8 cellular contexts compared by ENCODE assay signal in the genomic region with DNA sequence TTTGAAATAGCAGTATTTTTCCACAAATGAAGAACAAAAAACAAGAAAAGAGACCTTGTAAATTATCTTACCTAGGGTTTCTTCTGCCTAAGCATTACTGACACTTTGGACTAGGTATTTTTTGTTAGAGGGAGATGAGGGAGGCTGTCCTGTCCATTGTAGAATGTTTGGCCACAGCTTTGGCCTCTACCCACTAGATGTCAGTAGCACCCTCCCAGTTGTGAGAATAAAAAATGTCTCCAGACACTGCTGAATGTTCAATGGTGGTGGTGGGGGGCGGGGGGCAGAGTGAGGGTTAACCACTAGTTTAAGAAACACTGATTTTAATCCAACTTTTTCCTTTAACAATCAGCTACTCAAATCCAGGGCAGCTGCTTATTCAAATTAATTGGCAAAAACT. TPM values are rescaled to one million over a fixed set of nuclear protein-coding genes. Genes with fewer than 3 reads are reported as not detected.
DNase-seq lines count a peak whose midpoint lies in the region; ATAC-seq and TF ChIP-seq lines count a peak whose summit lies in the region.

No MANE protein-coding gene starts in this region.

- H3K4me1 Mint-ChIP-seq in WTC11: no peaks in the 10 kb centered on the region

- H3K27ac ChIP-seq in AG04450 (ENCODE audit: low read depth, low read length): no peak overlapping the region

- POLR2A ChIA-PET in AG04450 (lab: Yijun Ruan, JAX) (interaction anchor here (0.6 kb wide), 1 partner anchor 1751 kb away, joined by 4 read pairs; no protein-coding TSS in a partner anchor), WTC11 (lab: Charles Lee) (no interaction called here)

- TF ChIP-seq CTCF in AG04450 (IDR thresholded peaks at IDR 0.05; ENCODE audit: low read depth, low read length): peak; percentile 59
- TF ChIP-seq CTCF in WTC11 (IDR thresholded peaks at IDR 0.05): no peak

- no peak overlapping the region for H3K4me3 Mint-ChIP-seq in WTC11

- no peak overlapping the region for H3K4me3 ChIP-seq in AG04450 (ENCODE audit: low read depth, low read length)

- DNase-seq in AG04450 (ENCODE audit: low read depth, low spot score) (no peak), WTC11 (ENCODE audit: low spot score) (no peak), left kidney (ENCODE audit: low read depth, low spot score) (peak; percentile 51), NCI-H2171 (lab: John Stamatoyannopoulos, UW) (no peak), NCI-H2029 treated with DMSO at 0.1 percent for 48 hours (lab: John Stamatoyannopoulos, UW) (no peak), NCI-H1105 (lab: John Stamatoyannopoulos, UW) (no peak)

- H3K27ac Mint-ChIP-seq in WTC11: no peak overlapping the region

- H3K27me3 Mint-ChIP-seq in WTC11 (ENCODE audit: low read depth): no peaks in the 10 kb centered on the region

- H3K27me3 ChIP-seq in AG04450 (ENCODE audit: control insufficient read depth, insufficient read depth, low read length): no peaks in the 10 kb centered on the region

- H3K36me3 Mint-ChIP-seq in WTC11: peaks cover 74% of the 10 kb centered on the region

- H3K9me3 ChIP-seq in AG04450 (ENCODE audit: control insufficient read depth, insufficient read depth, low read length): no peaks in the 10 kb centered on the region

- ATAC-seq in GM18858 (IDR thresholded peaks at IDR 0.05; ENCODE audit: unreplicated experiment) (peak; percentile 76), HG03095 (IDR thresholded peaks at IDR 0.05; ENCODE audit: unreplicated experiment) (peak; percentile 79), WTC11 (peak; percentile 67)

- H3K9me3 Mint-ChIP-seq in WTC11: peaks cover 3% of the 10 kb centered on the region; the same call in 1 of the 2 replicates

- CTCF ChIA-PET in AG04450 (lab: Charles Lee) (interaction anchor here (0.6 to 2.8 kb wide), 11 partner anchors 13 to 610 kb away, joined by 3 to 15 read pairs (median 3); no protein-coding TSS in a partner anchor), WTC11 (lab: Charles Lee) (interaction anchor here (0.6 kb wide), 1 partner anchor 9 kb away, joined by 3 read pairs; no protein-coding TSS in a partner anchor)

TF ChIP-seq in WTC11, 78 proteins besides CTCF, POLR2A, EP300 and RAD21:
- TF ChIP-seq, protein P1, sequence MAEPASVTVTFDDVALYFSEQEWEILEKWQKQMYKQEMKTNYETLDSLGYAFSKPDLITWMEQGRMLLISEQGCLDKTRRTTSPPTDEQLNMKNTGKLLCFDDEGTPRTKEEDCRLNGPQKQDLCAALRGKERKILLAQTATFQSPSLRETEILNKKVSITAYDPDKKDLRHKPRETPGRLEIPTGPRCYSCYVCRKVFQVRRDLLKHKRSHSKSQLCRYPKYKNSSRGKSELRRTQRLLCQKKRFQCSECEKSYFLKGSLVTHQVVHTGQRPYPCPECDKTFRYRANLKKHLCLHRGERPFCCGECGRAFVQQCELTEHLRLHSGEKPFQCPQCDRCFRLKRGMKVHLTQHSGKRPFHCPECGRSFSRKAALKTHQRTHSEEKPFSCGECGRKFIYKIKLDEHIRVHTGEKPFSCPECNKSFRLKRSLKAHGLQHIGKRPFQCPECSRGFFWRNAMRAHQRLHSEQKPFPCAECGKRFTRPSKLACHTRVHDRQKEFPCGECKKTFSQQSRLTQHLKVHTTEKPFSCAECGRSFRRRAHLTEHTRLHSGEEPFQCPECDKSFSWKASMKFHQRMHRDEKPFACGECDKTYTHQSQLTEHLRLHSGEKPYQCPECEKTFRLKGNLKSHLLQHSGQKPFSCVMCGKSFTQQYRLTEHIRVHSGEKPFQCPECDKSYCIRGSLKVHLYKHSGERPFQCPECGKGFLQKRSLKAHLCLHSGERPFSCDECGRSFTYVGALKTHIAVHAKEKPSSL (CRISPR knock-in tag; conservative IDR thresholded peaks at IDR 0.05): no peak
- TF ChIP-seq ZNF138 (CRISPR knock-in tag; conservative IDR thresholded peaks at IDR 0.05): no peak
- no peak for TF ChIP-seq JUN (CRISPR knock-in tag; IDR thresholded peaks at IDR 0.05)
- no peak for TF ChIP-seq OVOL2 (CRISPR knock-in tag; IDR thresholded peaks at IDR 0.05; ENCODE audit: borderline replicate concordance)

RNA-seq across cellular contexts. Expression of a gene that starts 25.8 kb away (rescaled TPM):
- polyA plus RNA-seq in AG04450 (2011; rRNA removed): 19.7 and 27.1 TPM in 2 replicates
- 23.9 and 33.6 TPM in 2 replicates for polyA minus RNA-seq in AG04450 (2011; rRNA and poly(A)+ RNA removed)
- 38.7 to 44.6 TPM (median 40.7 TPM) in 3 replicates for total RNA-seq in WTC11 (2021)

RNA-seq across cellular contexts. Expression of a gene that starts 56.5 kb away (rescaled TPM):
- 73.2 and 82.0 TPM in 2 replicates for polyA plus RNA-seq in AG04450 (2011; rRNA removed)
- 42.0 and 69.2 TPM in 2 replicates for polyA minus RNA-seq in AG04450 (2011; rRNA and poly(A)+ RNA removed)
- total RNA-seq in WTC11 (2021): 91.8 to 114 TPM (median 97.9 TPM) in 3 replicates

RNA-seq across cellular contexts. Expression of a gene that starts 56.6 kb away (rescaled TPM):
- polyA plus RNA-seq in AG04450 (2011; rRNA removed): 17.2 and 25.0 TPM in 2 replicates
- polyA minus RNA-seq in AG04450 (2011; rRNA and poly(A)+ RNA removed): 10.0 and 13.7 TPM in 2 replicates
- 17.7 to 20.8 TPM (median 18.2 TPM) in 3 replicates for total RNA-seq in WTC11 (2021)
